ENCODE assay signal across 8 cellular contexts in the genomic region with DNA sequence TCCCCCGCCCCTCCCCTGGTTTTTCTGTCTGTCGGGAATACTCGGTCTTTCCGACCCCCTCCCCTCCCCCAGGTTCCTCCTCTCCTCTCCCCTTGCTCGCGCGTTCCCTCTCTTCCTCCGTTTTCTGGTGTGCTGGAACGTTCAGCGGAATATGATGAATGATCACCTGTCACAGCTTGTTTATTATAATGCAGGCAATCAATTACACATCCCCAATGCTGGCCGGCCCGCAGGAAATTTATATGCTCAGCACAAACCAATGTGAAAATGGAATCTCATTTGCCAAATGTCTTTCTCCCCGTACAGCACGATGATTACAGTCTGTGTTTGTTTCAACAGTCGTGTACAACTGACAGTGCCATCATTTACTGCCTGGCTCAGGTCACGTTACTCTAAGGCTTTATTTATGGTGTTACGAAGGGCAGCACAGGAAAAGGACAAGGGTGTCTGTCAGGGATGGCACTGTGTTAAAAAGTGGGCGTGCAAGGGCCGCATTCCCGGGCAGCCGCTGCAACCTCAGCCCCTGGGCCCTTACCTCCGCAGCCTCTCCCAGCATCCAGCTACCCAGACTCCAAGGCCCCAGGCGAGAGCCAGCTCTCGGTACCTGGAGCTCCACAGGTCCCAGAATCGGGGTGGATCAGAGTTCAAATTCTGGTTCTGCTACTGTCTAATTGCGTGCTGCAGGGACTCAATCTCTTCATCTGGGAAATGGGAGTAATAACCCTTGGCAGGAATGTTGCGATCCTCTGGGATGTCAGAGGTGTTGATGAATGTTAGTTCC. TPM values are rescaled to one million over a fixed set of nuclear protein-coding genes. Genes with fewer than 3 reads are reported as not detected.
DNase-seq lines count a peak whose midpoint lies in the region; ATAC-seq and TF ChIP-seq lines count a peak whose summit lies in the region.

No MANE protein-coding gene starts in this region.

- no peak overlapping the region for H3K9ac ChIP-seq in SK-N-MC (ENCODE audit: insufficient read length)

- no peak for ATAC-seq in activated CD4-positive, alpha-beta T cell treated with anti-CD3 and anti-CD28 coated beads for 36 hours
- no peak for ATAC-seq in HG03045 (IDR thresholded peaks at IDR 0.05; ENCODE audit: unreplicated experiment)
- ATAC-seq in HG02759 (IDR thresholded peaks at IDR 0.05; ENCODE audit: unreplicated experiment), result no peak

- H3K27me3 ChIP-seq in esophagus muscularis mucosa, result no peaks in the 10 kb centered on the region
- H3K27me3 ChIP-seq in osteoblast (ENCODE audit: insufficient read depth, low read length), result no peaks in the 10 kb centered on the region

- no peak for DNase-seq in activated CD4-positive, alpha-beta T cell treated with anti-CD3 and anti-CD28 coated beads for 36 hours
- no peak for DNase-seq in activated CD4-positive, alpha-beta T cell treated with anti-CD3 and anti-CD28 coated beads for 1 hour
- DNase-seq in SK-N-MC (ENCODE audit: low read depth, low spot score), result no peak
- no peak for DNase-seq in esophagus muscularis mucosa (ENCODE audit: extremely low spot score)
- peak; percentile 83 for DNase-seq in osteoblast (ENCODE audit: insufficient read length, low spot score, missing footprints)
- DNase-seq in NOMO-1 treated with dmso at 0.1 percent for 144 hours (lab: John Stamatoyannopoulos, UW; ENCODE audit: unreplicated experiment), result no peak

- peak overlapping the region; percentile 79 for H2AFZ ChIP-seq in osteoblast (ENCODE audit: low read length)

- H3K9me3 ChIP-seq in SK-N-MC (ENCODE audit: low read depth, low read length) (no peaks in the 10 kb centered on the region), esophagus muscularis mucosa (no peaks in the 10 kb centered on the region), osteoblast (ENCODE audit: low read depth, low read length) (no peaks in the 10 kb centered on the region)

- 10% methylated on average over 20 of the region's 27 CpGs for WGBS in esophagus muscularis mucosa

- CTCF ChIA-PET in activated CD4-positive, alpha-beta T cell treated with anti-CD3 and anti-CD28 coated beads for 36 hours (lab: Charles Lee), result interaction anchor here (0.7 to 1.1 kb wide), 3 partner anchors 31 to 174 kb away, joined by 3 read pairs; no protein-coding TSS in a partner anchor

- H3K4me3 ChIP-seq in SK-N-MC (peak overlapping the region; percentile 82), esophagus muscularis mucosa (peak overlapping the region; percentile 58 to 77 (median 67)), osteoblast (ENCODE audit: insufficient read depth, low read length) (peak overlapping the region; percentile 77)

- POLR2A ChIA-PET in activated CD4-positive, alpha-beta T cell treated with anti-CD3 and anti-CD28 coated beads for 36 hours (lab: Charles Lee), result no interaction called here

- no peaks in the 10 kb centered on the region for H3K36me3 Mint-ChIP-seq in activated CD4-positive, alpha-beta T cell treated with anti-CD3 and anti-CD28 coated beads for 36 hours (ENCODE audit: low read depth)

- H3K4me1 ChIP-seq in esophagus muscularis mucosa (peaks cover 18 to 48% (median 41%) of the 10 kb centered on the region in 4 donors), osteoblast (ENCODE audit: insufficient read depth, low read length) (peaks cover 11% of the 10 kb centered on the region)

- no peaks in the 10 kb centered on the region for H3K9me3 Mint-ChIP-seq in activated CD4-positive, alpha-beta T cell treated with anti-CD3 and anti-CD28 coated beads for 36 hours (ENCODE audit: low read depth)

- no peak for TF ChIP-seq POLR2A in esophagus muscularis mucosa (IDR thresholded peaks at IDR 0.05; ENCODE audit: low read depth)

- H3K36me3 ChIP-seq in SK-N-MC (ENCODE audit: insufficient read depth, low read length) (no peaks in the 10 kb centered on the region), esophagus muscularis mucosa (no peaks in the 10 kb centered on the region), osteoblast (ENCODE audit: insufficient read depth, low read length) (no peaks in the 10 kb centered on the region)

- peak overlapping the region; percentile 93 for H3K4me2 ChIP-seq in osteoblast (ENCODE audit: insufficient read depth, low read length)

- TF ChIP-seq CTCF in esophagus muscularis mucosa (IDR thresholded peaks at IDR 0.05) (no peak), osteoblast (IDR thresholded peaks at IDR 0.05; ENCODE audit: extremely low read depth, low read depth, low read length) (no peak)

- intact Hi-C loops in activated CD4-positive, alpha-beta T cell treated with anti-CD3 and anti-CD28 coated beads for 36 hours (cut with DNase I, micrococcal nuclease), result no loop called here
- intact Hi-C loops in esophagus muscularis mucosa (cut with DNase I), result loop anchor here (5.0 kb wide), 1 partner anchor 77 kb away; no protein-coding TSS in a partner anchor

- H3K79me2 ChIP-seq in osteoblast (ENCODE audit: insufficient read depth, low read length), result no peaks in the 10 kb centered on the region

- no peaks in the 10 kb centered on the region for H4K20me1 ChIP-seq in osteoblast (ENCODE audit: insufficient read depth, low read length)

- H3K27ac Mint-ChIP-seq in activated CD4-positive, alpha-beta T cell treated with anti-CD3 and anti-CD28 coated beads for 36 hours, result no peak overlapping the region

- H3K27ac ChIP-seq in SK-N-MC (no peak overlapping the region; the same call in 1 of the 2 replicates), esophagus muscularis mucosa (replicated peaks in 1 of 4) (peak overlapping the region; percentile 86 to 90 (median 90)), osteoblast (ENCODE audit: low read depth, low read length) (no peak overlapping the region)

- H3K4me3 Mint-ChIP-seq in activated CD4-positive, alpha-beta T cell treated with anti-CD3 and anti-CD28 coated beads for 36 hours, result peak overlapping the region; percentile 73

- no peaks in the 10 kb centered on the region for H3K27me3 Mint-ChIP-seq in activated CD4-positive, alpha-beta T cell treated with anti-CD3 and anti-CD28 coated beads for 36 hours

- no peak for TF ChIP-seq EP300 in esophagus muscularis mucosa (IDR thresholded peaks at IDR 0.05)

- peaks cover 39% of the 10 kb centered on the region for H3K4me1 Mint-ChIP-seq in activated CD4-positive, alpha-beta T cell treated with anti-CD3 and anti-CD28 coated beads for 36 hours

RNA-seq across cellular contexts. Expression of a gene that starts 24.6 kb away (rescaled TPM):
- total RNA-seq in activated CD4-positive, alpha-beta T cell treated with anti-CD3 and anti-CD28 coated beads for 36 hours, result 1 to 10 TPM in 1 of 2 experiments, not detected in 1; 1.8 TPM
- total RNA-seq in esophagus muscularis mucosa, result 1 to 10 TPM in 2 of 4 donors, under 1 TPM in 1, not detected in 1; 0.83 to 3.0 (median 1.8) TPM
- total RNA-seq in osteoblast, result 0.29 and 1.1 TPM in 2 replicates

Comparison
In these comparisons a context has a peak if more than half of its experiments do, and no peak if none do; other contexts are left out.
1. H3K27ac ChIP-seq: peak in esophagus muscularis mucosa (4 of 4); none in SK-N-MC (single experiment) and osteoblast (single experiment).
2. Peak in every context shown above with its lines, with median percentiles within 50 percentile points of each other: H3K4me3 ChIP-seq.